In the genomic region with DNA sequence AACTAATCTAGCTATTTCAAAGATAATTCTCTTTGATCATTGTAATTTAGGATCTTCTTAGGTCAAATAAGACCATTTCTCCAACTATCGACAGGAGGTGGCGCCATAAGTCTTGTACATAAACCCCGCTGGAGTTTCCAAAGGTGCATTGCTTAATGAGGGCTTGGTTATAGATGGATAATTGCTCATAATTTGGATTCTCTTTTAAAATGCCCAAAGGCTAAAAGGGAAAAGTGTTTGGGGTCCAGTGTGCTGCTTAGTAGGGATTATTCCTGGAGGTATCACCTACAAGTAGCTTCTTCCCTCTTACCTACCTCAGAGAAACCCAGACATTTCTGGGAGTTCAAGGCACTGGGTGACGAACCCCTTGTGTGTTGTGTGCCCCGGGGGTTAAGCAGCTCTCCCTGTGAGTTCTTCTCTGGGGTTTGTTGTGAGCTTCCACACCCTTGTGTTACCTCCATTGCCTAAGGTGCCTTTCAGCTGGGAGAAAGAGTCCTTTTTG, we compare ENCODE assay signal across 8 cellular contexts.
DNase-seq lines count a peak whose midpoint lies in the region; ATAC-seq and TF ChIP-seq lines count a peak whose summit lies in the region.

No MANE protein-coding gene starts in this region.

- peak overlapping the region; percentile 95 for H3K27ac Mint-ChIP-seq in activated T-helper 17 cell treated with anti-CD3 and anti-CD28 coated beads, Interleukin-2, amount 50 U/mL, for 72 hours

- no peak overlapping the region for H3K9ac ChIP-seq in neuronal stem cell (ENCODE audit: low read depth, low read length, poor library complexity)

- no peak overlapping the region for H2AK5ac ChIP-seq in neuronal stem cell (ENCODE audit: low read depth, low read length)

- peak; percentile 89 for DNase-seq in DMS53 treated with DMSO at 0.1 percent for 48 hours (lab: John Stamatoyannopoulos, UW; ENCODE audit: unreplicated experiment)
- DNase-seq in RPMI8226 = peak; percentile 91
- peak; percentile 95 for DNase-seq in fibroblast of peridontal ligament (ENCODE audit: extremely low read depth)
- DNase-seq in neuronal stem cell (ENCODE audit: low spot score) = peak; percentile 61
- peak; percentile 97 for DNase-seq in superior temporal gyrus (ENCODE audit: extremely low spot score)

- H3K23ac ChIP-seq in neuronal stem cell (ENCODE audit: low read depth, low read length, poor library complexity) = no peak overlapping the region

- no peak overlapping the region for H3K4ac ChIP-seq in neuronal stem cell (ENCODE audit: low read length)

- H3K14ac ChIP-seq in neuronal stem cell (ENCODE audit: low read length) = no peak overlapping the region

- H3K9me3 Mint-ChIP-seq in activated T-helper 17 cell treated with anti-CD3 and anti-CD28 coated beads, Interleukin-2, amount 50 U/mL, for 72 hours = no peaks in the 10 kb centered on the region

- TF ChIP-seq CTCF in LNCAP (IDR thresholded peaks at IDR 0.05) = peak; percentile 69

- no peaks in the 10 kb centered on the region for H3K27me3 Mint-ChIP-seq in activated T-helper 17 cell treated with anti-CD3 and anti-CD28 coated beads, Interleukin-2, amount 50 U/mL, for 72 hours

- H3K4me1 Mint-ChIP-seq in activated T-helper 17 cell treated with anti-CD3 and anti-CD28 coated beads, Interleukin-2, amount 50 U/mL, for 72 hours = peaks cover 5% of the 10 kb centered on the region

- peaks cover 0 to under 1% of the 10 kb centered on the region in 2 donors for H3K9me3 ChIP-seq in neuronal stem cell (replicated peaks in 1 of 2; ENCODE audit: control insufficient read depth in 2 of 2, insufficient read depth in 1 of 2, low read depth in 1 of 2, low read length in 2 of 2)

- H3K4me3 Mint-ChIP-seq in activated T-helper 17 cell treated with anti-CD3 and anti-CD28 coated beads, Interleukin-2, amount 50 U/mL, for 72 hours = peak overlapping the region; percentile 98

- no peak overlapping the region for H3K4me3 ChIP-seq in neuronal stem cell (ENCODE audit: low read length in 2 of 2)

- no peak overlapping the region for H4K91ac ChIP-seq in neuronal stem cell (ENCODE audit: low read depth, low read length, poor library complexity)

- H3K4me2 ChIP-seq in neuronal stem cell (ENCODE audit: insufficient read depth, low read length, poor library complexity, severe bottlenecking) = no peak overlapping the region

- no peak overlapping the region for H2BK12ac ChIP-seq in neuronal stem cell (ENCODE audit: low read length)

- H4K8ac ChIP-seq in neuronal stem cell (ENCODE audit: low read depth, low read length) = no peak overlapping the region

- peaks cover 0 to 27% (median 0%) of the 10 kb centered on the region in 3 experiments for H3K27me3 ChIP-seq in neuronal stem cell (ENCODE audit: control insufficient read depth in 3 of 3, insufficient read depth in 3 of 3, low read depth in 1 of 3, low read length in 3 of 3)

- no peaks in the 10 kb centered on the region for H3K4me1 ChIP-seq in neuronal stem cell (ENCODE audit: control insufficient read depth in 2 of 2, insufficient read depth in 1 of 2, low read depth in 1 of 2, low read length in 2 of 2)

- H2BK15ac ChIP-seq in neuronal stem cell (ENCODE audit: low read length) = no peak overlapping the region

- no peaks in the 10 kb centered on the region for H3K79me1 ChIP-seq in neuronal stem cell (ENCODE audit: low read depth, low read length)

- no peak overlapping the region for H3K27ac ChIP-seq in neuronal stem cell (replicated peaks; ENCODE audit: low read length)

- no peak overlapping the region for H2BK120ac ChIP-seq in neuronal stem cell (ENCODE audit: low read depth, low read length)

- H3K18ac ChIP-seq in neuronal stem cell (ENCODE audit: low read length) = no peak overlapping the region

- H2AFZ ChIP-seq in neuronal stem cell (ENCODE audit: low read length) = no peak overlapping the region

- no peak overlapping the region for H2BK5ac ChIP-seq in neuronal stem cell (ENCODE audit: low read length)

- ATAC-seq in GM21786 (IDR thresholded peaks at IDR 0.05; ENCODE audit: unreplicated experiment) = peak; percentile 48
- peak; percentile 62 for ATAC-seq in activated T-helper 17 cell treated with anti-CD3 and anti-CD28 coated beads, Interleukin-2, amount 50 U/mL, for 72 hours (replicated peaks)

- WGBS in neuronal stem cell (ENCODE audit: extremely low coverage in 2 of 2, insufficient read length in 2 of 2, insufficient replicate concordance in 1 of 2), 2 donors = no CpG with 5 or more reads among the region's 5 CpGs

- no peaks in the 10 kb centered on the region for H3K36me3 Mint-ChIP-seq in activated T-helper 17 cell treated with anti-CD3 and anti-CD28 coated beads, Interleukin-2, amount 50 U/mL, for 72 hours (ENCODE audit: low read depth)

- H3K36me3 ChIP-seq in neuronal stem cell (replicated peaks in 1 of 2; ENCODE audit: control insufficient read depth in 2 of 2, insufficient read depth in 2 of 2, low read length in 2 of 2) = no peaks in the 10 kb centered on the region
